1 cellular context compared by ENCODE assay signal in the genomic region with DNA sequence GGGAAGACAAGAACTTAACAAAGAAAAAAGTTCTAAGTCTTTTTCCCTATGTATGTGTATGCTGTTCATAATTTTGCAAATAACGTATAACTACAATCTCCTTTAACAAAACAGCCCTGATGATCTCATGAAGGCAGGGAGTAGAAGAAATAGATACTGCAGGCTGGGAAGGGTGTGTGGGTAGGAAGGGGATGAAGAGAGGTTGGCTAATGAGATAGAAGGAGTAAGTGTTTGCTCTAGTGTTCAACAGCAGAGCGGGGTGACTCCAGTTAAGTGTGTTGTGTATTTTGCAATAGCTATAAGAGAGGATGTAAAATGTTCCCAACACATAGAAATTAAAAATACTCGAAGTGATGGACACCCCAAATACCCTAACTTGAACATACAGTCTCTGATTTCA.
TF ChIP-seq lines count a peak whose summit lies in the region.

No MANE protein-coding gene starts in this region.

TF ChIP-seq in SK-N-SH, 30 proteins besides CTCF, POLR2A, EP300 and RAD21 (continued from another document):
- TF ChIP-seq, protein P1, sequence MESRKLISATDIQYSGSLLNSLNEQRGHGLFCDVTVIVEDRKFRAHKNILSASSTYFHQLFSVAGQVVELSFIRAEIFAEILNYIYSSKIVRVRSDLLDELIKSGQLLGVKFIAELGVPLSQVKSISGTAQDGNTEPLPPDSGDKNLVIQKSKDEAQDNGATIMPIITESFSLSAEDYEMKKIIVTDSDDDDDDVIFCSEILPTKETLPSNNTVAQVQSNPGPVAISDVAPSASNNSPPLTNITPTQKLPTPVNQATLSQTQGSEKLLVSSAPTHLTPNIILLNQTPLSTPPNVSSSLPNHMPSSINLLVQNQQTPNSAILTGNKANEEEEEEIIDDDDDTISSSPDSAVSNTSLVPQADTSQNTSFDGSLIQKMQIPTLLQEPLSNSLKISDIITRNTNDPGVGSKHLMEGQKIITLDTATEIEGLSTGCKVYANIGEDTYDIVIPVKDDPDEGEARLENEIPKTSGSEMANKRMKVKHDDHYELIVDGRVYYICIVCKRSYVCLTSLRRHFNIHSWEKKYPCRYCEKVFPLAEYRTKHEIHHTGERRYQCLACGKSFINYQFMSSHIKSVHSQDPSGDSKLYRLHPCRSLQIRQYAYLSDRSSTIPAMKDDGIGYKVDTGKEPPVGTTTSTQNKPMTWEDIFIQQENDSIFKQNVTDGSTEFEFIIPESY (IDR thresholded peaks at IDR 0.05; ENCODE audit: borderline replicate concordance, low read depth): no peak
- no peak for TF ChIP-seq RXRA (IDR thresholded peaks at IDR 0.05; ENCODE audit: borderline replicate concordance, low read depth)
